In genomic region chr15:72902245-72902928, GRCh38 we compare ENCODE assay signal across 1 cellular context.
TF ChIP-seq lines count a peak whose summit lies in the region.

No MANE protein-coding gene starts in this region.

TF ChIP-seq in IMR-90, 13 proteins besides CTCF, POLR2A, EP300 and RAD21 (continued from another document):
- TF ChIP-seq CEBPB (IDR thresholded peaks at IDR 0.05; ENCODE audit: low read depth, low read length) (no peak), RCOR1 (IDR thresholded peaks at IDR 0.05; ENCODE audit: insufficient replicate concordance, low read length) (no peak), USF2 (IDR thresholded peaks at IDR 0.05; ENCODE audit: low read depth, low read length) (no peak), FOS (IDR thresholded peaks at IDR 0.05; ENCODE audit: low read depth, low read length) (no peak)
